ENCODE assay signal across 1 cellular context in genomic region chr11:68296344-68297051, GRCh38.
TF ChIP-seq lines count a peak whose summit lies in the region.

No MANE protein-coding gene starts in this region.

TF ChIP-seq in HepG2, 621 proteins besides CTCF, POLR2A, EP300 and RAD21 (continues in another document):
- TF ChIP-seq ZNF180 (CRISPR knock-in tag; IDR thresholded peaks at IDR 0.05; ENCODE audit: borderline replicate concordance, low read depth) (no peak), KIAA2018 (CRISPR knock-in tag; IDR thresholded peaks at IDR 0.05; ENCODE audit: borderline replicate concordance) (no peak), ZNF234 (CRISPR knock-in tag; conservative IDR thresholded peaks at IDR 0.05) (no peak), PHF5A (CRISPR knock-in tag; IDR thresholded peaks at IDR 0.05; ENCODE audit: low read depth, unreplicated experiment) (no peak), CENPX (CRISPR knock-in tag; IDR thresholded peaks at IDR 0.05) (no peak), HNRNPL (IDR thresholded peaks at IDR 0.05; ENCODE audit: low read depth, low read length) (peak; percentile 69; the same call in 1 of the 2 replicates), FOXK1 (CRISPR knock-in tag; IDR thresholded peaks at IDR 0.05; ENCODE audit: borderline replicate concordance, low read depth) (no peak), ZNF296 (CRISPR knock-in tag; conservative IDR thresholded peaks at IDR 0.05) (no peak), MED13 (CRISPR knock-in tag; IDR thresholded peaks at IDR 0.05) (no peak), DNMT3B (CRISPR knock-in tag; conservative IDR thresholded peaks at IDR 0.05) (no peak), GATA4 (IDR thresholded peaks at IDR 0.05; ENCODE audit: borderline replicate concordance, low read depth) (no peak), ZFX (CRISPR knock-in tag; IDR thresholded peaks at IDR 0.05; ENCODE audit: low read depth) (0 out of 2 replicates have a peak, but pooled peaks have one; percentile 13), SRSF1 (optimal IDR thresholded peaks at IDR 0.05; ENCODE audit: low read depth, low read length) (no peak), CREBL2 (CRISPR knock-in tag; IDR thresholded peaks at IDR 0.05; ENCODE audit: borderline replicate concordance) (no peak), MYNN (CRISPR knock-in tag; IDR thresholded peaks at IDR 0.05; ENCODE audit: low read depth) (no peak), ZNF713 (CRISPR knock-in tag; IDR thresholded peaks at IDR 0.05) (no peak), XRCC5 (optimal IDR thresholded peaks at IDR 0.05; ENCODE audit: low read length) (no peak), ZMAT5 (CRISPR knock-in tag; IDR thresholded peaks at IDR 0.05; ENCODE audit: borderline replicate concordance, low read depth) (no peak), MBD4 (IDR thresholded peaks at IDR 0.05; ENCODE audit: borderline replicate concordance, low read length) (no peak), PLRG1 (conservative IDR thresholded peaks at IDR 0.05) (no peak), AGO2 (optimal IDR thresholded peaks at IDR 0.05; ENCODE audit: low read depth, low read length) (no peak), ZNF597 (CRISPR knock-in tag; IDR thresholded peaks at IDR 0.05) (no peak), ZNF768 (CRISPR knock-in tag; IDR thresholded peaks at IDR 0.05) (peak; percentile 37; the same call in 1 of the 2 replicates), GATAD2A (CRISPR knock-in tag; IDR thresholded peaks at IDR 0.05) (no peak), NFYB (CRISPR knock-in tag; IDR thresholded peaks at IDR 0.05) (no peak), ZNF580 (CRISPR knock-in tag; IDR thresholded peaks at IDR 0.05; ENCODE audit: borderline replicate concordance, low read depth) (no peak), MXD3 (CRISPR knock-in tag; IDR thresholded peaks at IDR 0.05) (no peak), ZNF878 (CRISPR knock-in tag; IDR thresholded peaks at IDR 0.05) (no peak), ETV6 (CRISPR knock-in tag; conservative IDR thresholded peaks at IDR 0.05) (no peak), DMTF1 (CRISPR knock-in tag; IDR thresholded peaks at IDR 0.05) (peak; percentile 10; the same call in 1 of the 2 replicates), HNRNPUL1 (IDR thresholded peaks at IDR 0.05; ENCODE audit: low read depth, low read length) (no peak), ZNF468 (CRISPR knock-in tag; IDR thresholded peaks at IDR 0.05) (no peak), HIVEP1 (CRISPR knock-in tag; IDR thresholded peaks at IDR 0.05) (peak; percentile 14; the same call in 1 of the 2 replicates), GLI4 (CRISPR knock-in tag; IDR thresholded peaks at IDR 0.05; ENCODE audit: borderline replicate concordance) (no peak), NCOA1 (CRISPR knock-in tag; IDR thresholded peaks at IDR 0.05) (no peak), ZNF746 (CRISPR knock-in tag; IDR thresholded peaks at IDR 0.05) (no peak), NFRKB (IDR thresholded peaks at IDR 0.05) (no peak), MAFK (conservative IDR thresholded peaks at IDR 0.05 in 1 of 2, IDR thresholded peaks at IDR 0.05 in 1 of 2; ENCODE audit: low read length in 2 of 2) (no peak), RORA (CRISPR knock-in tag; IDR thresholded peaks at IDR 0.05) (no peak), ZNF3 (CRISPR knock-in tag; IDR thresholded peaks at IDR 0.05) (no peak), MLLT10 (CRISPR knock-in tag; IDR thresholded peaks at IDR 0.05) (no peak), ZNF704 (CRISPR knock-in tag; IDR thresholded peaks at IDR 0.05; ENCODE audit: borderline replicate concordance) (no peak), SALL1 (CRISPR knock-in tag; IDR thresholded peaks at IDR 0.05) (0 out of 2 replicates have a peak, but pooled peaks have one; percentile 26), PRDM4 (CRISPR knock-in tag; IDR thresholded peaks at IDR 0.05; ENCODE audit: borderline replicate concordance) (no peak), LBX2 (CRISPR knock-in tag; IDR thresholded peaks at IDR 0.05; ENCODE audit: borderline replicate concordance) (0 out of 2 replicates have a peak, but pooled peaks have one; percentile 9), RFXANK (CRISPR knock-in tag; IDR thresholded peaks at IDR 0.05) (no peak), ZNF792 (CRISPR knock-in tag; IDR thresholded peaks at IDR 0.05) (no peak), FOXA3 (CRISPR knock-in tag; IDR thresholded peaks at IDR 0.05) (no peak), HNRNPH1 (optimal IDR thresholded peaks at IDR 0.05; ENCODE audit: low read depth, low read length) (no peak)
